Comparison of ENCODE assay signal across 1 cellular context in the genomic region with DNA sequence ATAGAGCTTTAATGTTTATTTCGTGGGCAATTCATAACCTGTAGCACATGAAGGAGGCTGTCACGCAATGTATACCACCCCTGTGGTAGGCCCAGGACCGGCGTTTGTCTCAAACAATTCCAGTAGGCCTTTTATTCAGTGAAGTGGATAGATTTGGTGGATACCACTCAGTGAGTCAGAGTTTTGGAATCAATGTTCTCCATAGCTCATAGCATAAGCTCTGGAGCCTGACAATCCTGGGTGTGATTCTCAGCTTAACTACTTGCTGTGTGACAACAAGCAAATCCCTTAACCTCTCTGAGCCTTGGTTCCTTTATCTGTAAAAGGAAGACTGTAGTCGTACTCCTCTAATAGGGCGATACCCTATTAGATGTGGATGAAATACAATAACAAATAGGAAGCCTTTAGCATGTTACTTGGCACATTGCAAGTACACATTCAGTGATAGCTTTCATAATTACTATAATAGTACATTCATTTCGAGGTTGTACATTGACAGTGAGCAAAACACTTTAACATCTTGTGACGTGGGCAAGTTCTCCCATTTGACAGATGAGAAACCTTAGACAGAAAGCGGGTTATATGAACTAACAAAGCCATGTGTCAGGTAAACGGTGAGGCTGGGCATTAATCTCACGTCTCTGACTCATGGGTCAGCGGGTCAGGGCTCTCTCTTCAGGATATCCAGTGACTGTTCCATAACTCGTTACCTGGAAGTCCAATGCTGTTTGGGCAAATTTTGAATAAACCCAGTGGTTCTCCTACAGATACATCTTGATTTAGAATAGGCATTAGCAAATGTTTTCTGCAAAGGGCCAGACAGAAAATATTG.
TF ChIP-seq lines count a peak whose summit lies in the region.

No MANE protein-coding gene starts in this region.

TF ChIP-seq in IMR-90, 13 proteins besides CTCF, POLR2A, EP300 and RAD21:
- TF ChIP-seq, protein P1, sequence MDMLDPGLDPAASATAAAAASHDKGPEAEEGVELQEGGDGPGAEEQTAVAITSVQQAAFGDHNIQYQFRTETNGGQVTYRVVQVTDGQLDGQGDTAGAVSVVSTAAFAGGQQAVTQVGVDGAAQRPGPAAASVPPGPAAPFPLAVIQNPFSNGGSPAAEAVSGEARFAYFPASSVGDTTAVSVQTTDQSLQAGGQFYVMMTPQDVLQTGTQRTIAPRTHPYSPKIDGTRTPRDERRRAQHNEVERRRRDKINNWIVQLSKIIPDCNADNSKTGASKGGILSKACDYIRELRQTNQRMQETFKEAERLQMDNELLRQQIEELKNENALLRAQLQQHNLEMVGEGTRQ (IDR thresholded peaks at IDR 0.05; ENCODE audit: low read depth, low read length) = no peak
- TF ChIP-seq CEBPB (IDR thresholded peaks at IDR 0.05; ENCODE audit: low read depth, low read length) = no peak
- TF ChIP-seq SMC3 (IDR thresholded peaks at IDR 0.05; ENCODE audit: low read depth, low read length) = no peak
- TF ChIP-seq MXI1 (IDR thresholded peaks at IDR 0.05; ENCODE audit: borderline replicate concordance, low read depth, low read length) = no peak
- no peak for TF ChIP-seq BHLHE40 (IDR thresholded peaks at IDR 0.05; ENCODE audit: low read depth, low read length)
- no peak for TF ChIP-seq RFX5 (IDR thresholded peaks at IDR 0.05; ENCODE audit: low read depth, low read length)
- no peak for TF ChIP-seq RCOR1 (IDR thresholded peaks at IDR 0.05; ENCODE audit: insufficient replicate concordance, low read length)
- TF ChIP-seq FOS (IDR thresholded peaks at IDR 0.05; ENCODE audit: low read depth, low read length) = no peak
- TF ChIP-seq, protein P2, sequence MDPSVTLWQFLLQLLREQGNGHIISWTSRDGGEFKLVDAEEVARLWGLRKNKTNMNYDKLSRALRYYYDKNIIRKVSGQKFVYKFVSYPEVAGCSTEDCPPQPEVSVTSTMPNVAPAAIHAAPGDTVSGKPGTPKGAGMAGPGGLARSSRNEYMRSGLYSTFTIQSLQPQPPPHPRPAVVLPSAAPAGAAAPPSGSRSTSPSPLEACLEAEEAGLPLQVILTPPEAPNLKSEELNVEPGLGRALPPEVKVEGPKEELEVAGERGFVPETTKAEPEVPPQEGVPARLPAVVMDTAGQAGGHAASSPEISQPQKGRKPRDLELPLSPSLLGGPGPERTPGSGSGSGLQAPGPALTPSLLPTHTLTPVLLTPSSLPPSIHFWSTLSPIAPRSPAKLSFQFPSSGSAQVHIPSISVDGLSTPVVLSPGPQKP (IDR thresholded peaks at IDR 0.05; ENCODE audit: borderline replicate concordance, low read depth, low read length) = no peak
- no peak for TF ChIP-seq CHD1 (IDR thresholded peaks at IDR 0.05; ENCODE audit: low read depth, low read length)
- no peak for TF ChIP-seq NFE2L2 (IDR thresholded peaks at IDR 0.05; ENCODE audit: low read depth, low read length)
- TF ChIP-seq MAZ (IDR thresholded peaks at IDR 0.05; ENCODE audit: borderline replicate concordance, low read depth, low read length) = no peak
- no peak for TF ChIP-seq MAFK (IDR thresholded peaks at IDR 0.05; ENCODE audit: low read depth, low read length)
